18 cellular contexts compared by ENCODE assay signal in the genomic region with DNA sequence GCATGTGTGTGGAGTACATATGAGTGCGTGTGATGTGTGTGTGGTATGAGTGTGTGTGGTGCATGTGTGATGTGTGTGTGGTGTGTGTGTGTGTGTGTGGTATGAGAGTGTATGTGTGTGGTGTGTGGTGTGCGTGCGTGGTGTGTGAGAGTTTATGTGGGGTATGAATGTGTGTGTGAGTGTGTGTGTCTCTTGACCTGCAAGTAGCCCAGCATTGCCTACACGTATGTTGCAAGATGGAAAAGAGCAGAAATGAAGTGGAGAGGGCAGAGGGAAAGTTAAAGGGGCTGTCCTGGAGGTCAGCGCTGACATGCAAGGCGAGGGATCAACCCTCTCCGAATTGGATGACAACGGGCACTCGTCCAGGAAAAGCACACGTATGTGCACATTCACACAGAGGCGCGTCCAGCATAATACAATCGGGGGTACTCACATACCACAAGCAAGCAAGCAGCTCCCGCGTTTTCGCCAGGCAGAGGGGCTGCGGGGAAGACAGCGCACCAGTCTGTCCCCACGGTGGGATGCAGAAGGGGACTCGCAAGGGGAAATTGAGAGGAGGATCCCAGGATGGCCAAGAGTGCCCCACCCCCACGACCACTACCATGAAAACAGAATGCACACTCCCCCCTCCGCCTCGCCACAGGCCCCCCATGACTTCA.
"Had no signal": no experiment of that assay in that cellular context is flagged by ENCODE, and none has a peak within 500 bp of the region (broad histone marks: within the 10 kb centered on the region; RNA-seq: fewer than 3 reads in every experiment).

No MANE protein-coding gene starts in this region.

- H3K4me3 ChIP-seq: dorsolateral prefrontal cortex, heart left ventricle, mucosa of descending colon, psoas muscle, stomach, thoracic aorta, transverse colon had no signal

- H3K4me1 ChIP-seq: psoas muscle, stomach, transverse colon had no signal

- DNase-seq: cortex of kidney; effector CD8-positive, alpha-beta T cell; foreskin melanocyte; heart left ventricle; hippocampal formation; kidney glomerular epithelial cell; mammary epithelial cell; mucosa of descending colon; psoas muscle; retina; stimulated activated naive CD4-positive, alpha-beta T cell; stomach; substantia nigra; transverse colon had no signal

- H3K9me3 ChIP-seq: heart left ventricle, mucosa of descending colon, neutrophil, psoas muscle, stomach, thoracic aorta, transverse colon had no signal

- H3K36me3 ChIP-seq: heart left ventricle, neutrophil, stomach, thoracic aorta, transverse colon had no signal

- FAIRE-seq: islet of Langerhans had no signal

- ATAC-seq: psoas muscle had no signal

- H3K27ac ChIP-seq: dorsolateral prefrontal cortex, heart left ventricle, neutrophil, psoas muscle, stomach, thoracic aorta, transverse colon had no signal

- H3K27me3 ChIP-seq: heart left ventricle, transverse colon had no signal
